Comparison of ENCODE assay signal across 22 cellular contexts in genomic region chr13:98270819-98271218, GRCh38.
"Had no signal": no experiment of that assay in that cellular context is flagged by ENCODE, and none has a peak within 500 bp of the region (broad histone marks: within the 10 kb centered on the region; RNA-seq: fewer than 3 reads in every experiment).

No MANE protein-coding gene starts in this region.

- H3K27me3 Mint-ChIP-seq: activated CD8-positive, alpha-beta T cell treated with anti-CD3 and anti-CD28 coated beads for 36 hours; activated naive CD8-positive, alpha-beta T cell treated with anti-CD3 and anti-CD28 coated beads, Interleukin-2, amount 10 ng/mL, durations not matched to agents 7 days and 5 days had no signal

- ATAC-seq: activated CD8-positive, alpha-beta T cell treated with anti-CD3 and anti-CD28 coated beads for 36 hours; body of pancreas; PC-3; T-cell had no signal

- H3K27me3 ChIP-seq: adrenal gland, body of pancreas had no signal

- H3K27ac Mint-ChIP-seq: activated CD8-positive, alpha-beta T cell treated with anti-CD3 and anti-CD28 coated beads for 36 hours; activated naive CD8-positive, alpha-beta T cell treated with anti-CD3 and anti-CD28 coated beads, Interleukin-2, amount 10 ng/mL, durations not matched to agents 7 days and 5 days; T-cell had no signal

- H3K36me3 Mint-ChIP-seq: activated naive CD8-positive, alpha-beta T cell treated with anti-CD3 and anti-CD28 coated beads, Interleukin-2, amount 10 ng/mL, durations not matched to agents 7 days and 5 days; T-cell had no signal

- H3K4me1 Mint-ChIP-seq: activated naive CD8-positive, alpha-beta T cell treated with anti-CD3 and anti-CD28 coated beads, Interleukin-2, amount 10 ng/mL, durations not matched to agents 7 days and 5 days; T-cell had no signal

- H3K27ac ChIP-seq: adrenal gland, body of pancreas, VCaP had no signal

- H3K9me3 ChIP-seq: adrenal gland, body of pancreas had no signal

- H3K36me3 ChIP-seq: adrenal gland had no signal

- H3K4me3 ChIP-seq: adrenal gland, body of pancreas had no signal

- DNase-seq: activated CD4-positive, alpha-beta T cell treated with anti-CD3 and anti-CD28 coated beads for 4 hours; activated CD8-positive, alpha-beta memory T cell treated with anti-CD3 and anti-CD28 coated beads, Interleukin-2, amount 50 U/mL, for 4 hours; activated CD8-positive, alpha-beta T cell treated with anti-CD3 and anti-CD28 coated beads for 36 hours; activated naive CD4-positive, alpha-beta T cell treated with anti-CD3 and anti-CD28 coated beads, Interleukin-2, amount 50 U/mL, for 16 hours; activated naive CD8-positive, alpha-beta T cell treated with anti-CD3 and anti-CD28 coated beads, Interleukin-2, amount 10 ng/mL, durations not matched to agents 7 days and 5 days; activated T-cell treated with anti-CD3 and anti-CD28 coated beads, Interleukin-2, amount 50 U/mL, for 1 hour; adrenal gland; aorta; body of pancreas; MM.1S; NCI-H1105; NCI-H1436; NCI-H1694 treated with DMSO at 0.1 percent for 48 hours; NCI-H2081; NCI-H510A treated with DMSO at 0.1 percent for 48 hours; NCI-H69; PC-3; SIG-M5; T-cell; T-helper 2 cell; T1000 had no signal

- H3K4me3 Mint-ChIP-seq: activated CD8-positive, alpha-beta T cell treated with anti-CD3 and anti-CD28 coated beads for 36 hours; activated naive CD8-positive, alpha-beta T cell treated with anti-CD3 and anti-CD28 coated beads, Interleukin-2, amount 10 ng/mL, durations not matched to agents 7 days and 5 days; T-cell had no signal

- H3K9me3 Mint-ChIP-seq: activated CD8-positive, alpha-beta T cell treated with anti-CD3 and anti-CD28 coated beads for 36 hours; activated naive CD8-positive, alpha-beta T cell treated with anti-CD3 and anti-CD28 coated beads, Interleukin-2, amount 10 ng/mL, durations not matched to agents 7 days and 5 days; T-cell had no signal
